ENCODE assay signal across 26 cellular contexts in the genomic region with DNA sequence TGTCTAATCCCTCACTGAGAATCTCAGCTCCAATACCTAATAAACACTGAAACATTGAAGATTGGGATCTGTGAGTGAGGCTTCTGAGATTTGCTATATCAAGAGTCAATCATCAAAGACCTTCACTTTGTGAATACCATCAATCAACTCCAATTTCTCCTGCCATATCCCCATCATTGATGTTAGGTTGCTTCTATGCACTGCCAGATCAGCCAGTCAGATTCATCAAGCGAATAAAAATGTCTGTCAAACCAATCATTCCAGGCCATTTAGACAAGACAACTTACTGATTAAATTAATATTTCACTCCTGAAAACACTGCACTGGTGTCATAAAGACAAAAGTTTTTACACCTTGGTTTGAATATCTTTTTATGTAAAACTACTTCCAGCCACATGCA.
"Had no signal": no experiment of that assay in that cellular context is flagged by ENCODE, and none has a peak within 500 bp of the region (broad histone marks: within the 10 kb centered on the region; RNA-seq: fewer than 3 reads in every experiment).

No MANE protein-coding gene starts in this region.

- H3K27ac ChIP-seq: stomach, suprapubic skin, testis, thoracic aorta, thyroid gland, tibial artery, tibial nerve, transverse colon, upper lobe of left lung, upper lobe of right lung, uterus, vagina had no signal

- ATAC-seq: stimulated activated effector memory CD8-positive, alpha-beta T cell treated with anti-CD3 and anti-CD28 coated beads, Interleukin-12 subunit alpha, Interleukin-12 subunit beta, amount 100 ng/mL, for 72 hours; stimulated activated memory B cell treated with anti-CD40 and anti-IgM and Interleukin-4, amounts not matched to agents 10 μg/mL and 1 μg/mL and 100 μg/mL, for 72 hours; stimulated activated naive B cell treated with anti-CD40 and anti-IgM and Interleukin-4, amounts not matched to agents 10 μg/mL and 1 μg/mL and 100 μg/mL, for 72 hours; stimulated activated naive CD8-positive, alpha-beta T cell treated with anti-CD3 and anti-CD28 coated beads, Interleukin-15, amount 100 ng/mL, for 72 hours; stimulated activated naive CD8-positive, alpha-beta T cell treated with anti-CD3 and anti-CD28 coated beads, Interleukin-15, Interleukin-2, amounts not matched to agents 100 U/mL and 50 U/mL, for 24 hours; upper lobe of right lung had no signal

- H3K9me3 ChIP-seq: stomach, suprapubic skin, testis, thoracic aorta, thyroid gland, tibial artery, tibial nerve, transverse colon, upper lobe of left lung, upper lobe of right lung, uterus, vagina had no signal

- H3K4me3 ChIP-seq: stomach, suprapubic skin, testis, thoracic aorta, thyroid gland, tibial artery, tibial nerve, transverse colon, upper lobe of left lung, upper lobe of right lung, uterus, vagina had no signal

- H3K27me3 ChIP-seq: stomach, suprapubic skin, testis, thyroid gland, tibial artery, tibial nerve, transverse colon, upper lobe of left lung, upper lobe of right lung, uterus, vagina had no signal

- H3K36me3 ChIP-seq: stomach, suprapubic skin, thoracic aorta, thyroid gland, tibial artery, tibial nerve, transverse colon, upper lobe of left lung, upper lobe of right lung, uterus, vagina had no signal

- DNase-seq: stimulated activated CD4-positive, alpha-beta T cell treated with anti-CD3 and anti-CD28 coated beads, Interleukin-2, amount 100 ng/mL, for 48 hours; stimulated activated CD4-positive, alpha-beta T cell treated with anti-CD3 and anti-CD28 coated beads, Interleukin-4, amount 100 ng/mL, for 1 hour; stimulated activated CD4-positive, alpha-beta T cell treated with anti-CD3 and anti-CD28 coated beads, Interleukin-4, amount 100 ng/mL, for 24 hours; stimulated activated CD4-positive, alpha-beta T cell treated with anti-CD3 and anti-CD28 coated beads, Interleukin-4, amount 100 ng/mL, for 4 hours; stimulated activated CD8-positive, alpha-beta memory T cell treated with anti-CD3 and anti-CD28 coated beads, Interleukin-4, amount 100 ng/mL, for 48 hours; stimulated activated naive B cell treated with anti-CD40 and anti-IgM and Interleukin-4, amounts not matched to agents 10 μg/mL and 1 μg/mL and 100 μg/mL, for 72 hours; stimulated activated naive CD4-positive, alpha-beta T cell; stimulated activated naive CD4-positive, alpha-beta T cell treated with Interleukin-2 at 50 U/mL for 16 hours; stimulated activated naive CD8-positive, alpha-beta T cell treated with anti-CD3 and anti-CD28 coated beads, Interleukin-15, amount 100 ng/mL, for 72 hours; stimulated activated naive CD8-positive, alpha-beta T cell treated with anti-CD3 and anti-CD28 coated beads, Interleukin-15, Interleukin-2, amounts not matched to agents 100 U/mL and 50 U/mL, for 24 hours; stomach; substantia nigra; testis; thyroid gland; tibial artery; transverse colon; trophoblast cell; upper lobe of left lung; upper lobe of right lung; uterus had no signal

- H3K4me1 ChIP-seq: stomach, suprapubic skin, testis, thyroid gland, tibial artery, tibial nerve, transverse colon, upper lobe of left lung, upper lobe of right lung, uterus, vagina had no signal
